ENCODE assay signal across 26 cellular contexts in genomic region chr11:11578542-11578941, GRCh38. TPM values are rescaled to one million over a fixed set of nuclear protein-coding genes. Genes with fewer than 3 reads are reported as not detected.
A peak's percentile ranks its signal among the peaks of the same experiment; 100 is the strongest.
DNase-seq lines count a peak whose midpoint lies in the region; ATAC-seq and TF ChIP-seq lines count a peak whose summit lies in the region.
"Had no signal": no experiment of that assay in that cellular context is flagged by ENCODE, and none has a peak within 500 bp of the region (broad histone marks: within the 10 kb centered on the region; RNA-seq: fewer than 3 reads in every experiment).

No MANE protein-coding gene starts in this region.

- H3K36me3 Mint-ChIP-seq in endodermal cell (ENCODE audit: low read depth): no peaks in the 10 kb centered on the region
- H3K36me3 Mint-ChIP-seq: brain; mesothelial cell of epicardium; naive thymus-derived CD8-positive, alpha-beta T cell; T-cell had no signal

- no peak for TF ChIP-seq CTCF in left ventricle myocardium inferior (IDR thresholded peaks at IDR 0.05; ENCODE audit: borderline replicate concordance)
- TF ChIP-seq CTCF in heart right ventricle (IDR thresholded peaks at IDR 0.05): no peak
- TF ChIP-seq CTCF in endodermal cell (conservative IDR thresholded peaks at IDR 0.05): no peak
- no peak for TF ChIP-seq CTCF in tibial artery (IDR thresholded peaks at IDR 0.05)

- H3K4me3 ChIP-seq in left ventricle myocardium inferior (no peak overlapping the region), heart right ventricle (no peak overlapping the region), endodermal cell (ENCODE audit: low read length) (no peak overlapping the region), tibial artery (no peak overlapping the region)
- H3K4me3 ChIP-seq: esophagus muscularis mucosa, right lobe of liver, testis had no signal

- intact Hi-C loops in left ventricle myocardium inferior (cut with micrococcal nuclease): no loop called here
- intact Hi-C loops in heart right ventricle (cut with DNase I): no loop called here
- intact Hi-C loops in tibial artery (cut with DNase I; ENCODE audit: low total_unique reads): no loop called here

- ATAC-seq in heart right ventricle: no peak
- no peak for ATAC-seq in GM21381 (IDR thresholded peaks at IDR 0.05; ENCODE audit: unreplicated experiment)
- ATAC-seq: activated CD8-positive, alpha-beta T cell treated with anti-CD3 and anti-CD28 coated beads, Interleukin-2, amount 10 ng/mL, durations not matched to agents 7 days and 5 days; left ventricle myocardium superior; naive thymus-derived CD8-positive, alpha-beta T cell; Panc1; T-cell had no signal

- H3K4me3 Mint-ChIP-seq in endodermal cell: no peak overlapping the region
- H3K4me3 Mint-ChIP-seq: activated CD8-positive, alpha-beta T cell treated with anti-CD3 and anti-CD28 coated beads, Interleukin-2, amount 10 ng/mL, durations not matched to agents 7 days and 5 days; activated T-cell treated with anti-CD3 and anti-CD28 coated beads, Interleukin-2, amount 50 U/mL, for 24 hours; brain; mesothelial cell of epicardium; naive thymus-derived CD8-positive, alpha-beta T cell; T-cell had no signal

- H3K36me3 ChIP-seq in left ventricle myocardium inferior (no peaks in the 10 kb centered on the region), heart right ventricle (no peaks in the 10 kb centered on the region), endodermal cell (ENCODE audit: control insufficient read depth, insufficient read depth, low read length) (no peaks in the 10 kb centered on the region), tibial artery (no peaks in the 10 kb centered on the region)
- H3K36me3 ChIP-seq: esophagus muscularis mucosa, right lobe of liver had no signal

- H3K27me3 Mint-ChIP-seq in endodermal cell (ENCODE audit: insufficient read depth): peaks cover 12% of the 10 kb centered on the region

- H3K27ac Mint-ChIP-seq in endodermal cell: no peak overlapping the region
- H3K27ac Mint-ChIP-seq: activated CD8-positive, alpha-beta T cell treated with anti-CD3 and anti-CD28 coated beads, Interleukin-2, amount 10 ng/mL, durations not matched to agents 7 days and 5 days; activated T-cell treated with anti-CD3 and anti-CD28 coated beads, Interleukin-2, amount 50 U/mL, for 24 hours; mesothelial cell of epicardium; T-cell had no signal

- H3K4me1 ChIP-seq in left ventricle myocardium inferior: peaks cover 91% of the 10 kb centered on the region
- H3K4me1 ChIP-seq in heart right ventricle: peaks cover 23 to 87% (median 60%) of the 10 kb centered on the region in 9 donors
- H3K4me1 ChIP-seq in endodermal cell (ENCODE audit: control insufficient read depth, insufficient read depth, low read length): no peaks in the 10 kb centered on the region
- H3K4me1 ChIP-seq in tibial artery: peaks cover 0 to 53% (median 25%) of the 10 kb centered on the region in 4 donors

- WGBS in heart right ventricle, 2 donors: 88 to 90% methylated on average over 10 of the region's 10 CpGs
- WGBS in endodermal cell (ENCODE audit: insufficient coverage in 1 of 2, insufficient read length in 1 of 2), 2 experiments: 84 to 88% methylated on average over 3 to 10 of the region's 10 CpGs

- H3K27ac ChIP-seq in left ventricle myocardium inferior (replicated peaks) (peak overlapping the region; percentile 88), heart right ventricle (peak overlapping the region in 4 of 10 donors; percentile 46 to 90 (median 70)), endodermal cell (ENCODE audit: low read depth, low read length) (no peak overlapping the region), tibial artery (peak overlapping the region; percentile 6 to 28)
- H3K27ac ChIP-seq: right lobe of liver, testis had no signal

- peaks cover 6% of the 10 kb centered on the region for H3K4me1 Mint-ChIP-seq in endodermal cell

- DNase-seq in left ventricle myocardium inferior (no peak), heart right ventricle (no peak), NCI-H2107 treated with DMSO at 0.1 percent for 48 hours (lab: John Stamatoyannopoulos, UW; ENCODE audit: unreplicated experiment) (peak; percentile 61), endodermal cell (peak; percentile 28), tibial artery (no peak), NCI-H1694 (lab: John Stamatoyannopoulos, UW) (no peak), NCI-H187 (lab: John Stamatoyannopoulos, UW) (no peak)
- DNase-seq: activated CD8-positive, alpha-beta T cell treated with anti-CD3 and anti-CD28 coated beads, Interleukin-2, amount 10 ng/mL, durations not matched to agents 7 days and 5 days; activated T-cell treated with anti-CD3 and anti-CD28 coated beads, Interleukin-2, amount 50 U/mL, for 24 hours; effector CD8-positive, alpha-beta T cell; foreskin melanocyte; HCEC 1CT; Kasumi-1; MV-4-11; naive thymus-derived CD8-positive, alpha-beta T cell; NK-92 treated with Interleukin-12 subunit alpha and Interleukin-12 subunit beta, amount 100 ng/mL, for 24 hours; stimulated activated naive CD4-positive, alpha-beta T cell treated with Interleukin-2 at 50 U/mL for 16 hours; T-cell had no signal

- H3K9ac ChIP-seq in endodermal cell (ENCODE audit: extremely low read depth, low read length, poor library complexity, severe bottlenecking): no peak overlapping the region

- H3K9me3 Mint-ChIP-seq in endodermal cell: no peaks in the 10 kb centered on the region
- H3K9me3 Mint-ChIP-seq: activated T-cell treated with anti-CD3 and anti-CD28 coated beads, Interleukin-2, amount 50 U/mL, for 24 hours; brain; mesothelial cell of epicardium; naive thymus-derived CD8-positive, alpha-beta T cell; T-cell had no signal

- H3K9me3 ChIP-seq in left ventricle myocardium inferior (replicated peaks) (no peaks in the 10 kb centered on the region), heart right ventricle (no peaks in the 10 kb centered on the region), endodermal cell (ENCODE audit: control insufficient read depth, low read length) (no peaks in the 10 kb centered on the region), tibial artery (no peaks in the 10 kb centered on the region)
- H3K9me3 ChIP-seq: esophagus muscularis mucosa, right lobe of liver, testis had no signal

- no peaks in the 10 kb centered on the region for H3K27me3 ChIP-seq in left ventricle myocardium inferior (ENCODE audit: low read depth)
- H3K27me3 ChIP-seq in heart right ventricle: no peaks in the 10 kb centered on the region
- H3K27me3 ChIP-seq in endodermal cell (ENCODE audit: control insufficient read depth, insufficient read depth, low read length, poor library complexity, severe bottlenecking): no peaks in the 10 kb centered on the region
- no peaks in the 10 kb centered on the region for H3K27me3 ChIP-seq in tibial artery
- H3K27me3 ChIP-seq: esophagus muscularis mucosa, right lobe of liver, testis had no signal

RNA-seq across cellular contexts. Expression of gene GALNT18, which starts 43.3 kb away (rescaled TPM):
- total RNA-seq in left ventricle myocardium inferior (24.4 TPM), heart right ventricle (10 to 100 TPM in 9 of 10 donors, 1 to 10 TPM in 1; 9.8 to 29.0 (median 15.6) TPM), endodermal cell (1 to 10 TPM; 5.1 to 9.9 TPM)
- polyA plus RNA-seq in heart right ventricle: 10 to 100 TPM in 1 of 2 donors, 1 to 10 TPM in 1; 7.0 to 28.8 TPM
- polyA plus RNA-seq in endodermal cell (2013, experiment 1 of 2): 5.9 TPM
- 6.6 TPM for polyA plus RNA-seq in endodermal cell (2013, experiment 2 of 2)
- total RNA-seq: naive thymus-derived CD8-positive, alpha-beta T cell had no signal
- polyA plus RNA-seq: naive thymus-derived CD8-positive, alpha-beta T cell had no signal

Comparison
In these comparisons a context has a peak if more than half of its experiments do, and no peak if none do; other contexts are left out.
1. DNase-seq: peak in NCI-H2107 treated with DMSO at 0.1 percent for 48 hours (single experiment) and endodermal cell (single experiment); none in left ventricle myocardium inferior (single experiment), heart right ventricle (0 of 2), tibial artery (0 of 2), NCI-H1694 (single experiment) and NCI-H187 (0 of 2).